ENCODE assay signal across 8 cellular contexts in the genomic region with DNA sequence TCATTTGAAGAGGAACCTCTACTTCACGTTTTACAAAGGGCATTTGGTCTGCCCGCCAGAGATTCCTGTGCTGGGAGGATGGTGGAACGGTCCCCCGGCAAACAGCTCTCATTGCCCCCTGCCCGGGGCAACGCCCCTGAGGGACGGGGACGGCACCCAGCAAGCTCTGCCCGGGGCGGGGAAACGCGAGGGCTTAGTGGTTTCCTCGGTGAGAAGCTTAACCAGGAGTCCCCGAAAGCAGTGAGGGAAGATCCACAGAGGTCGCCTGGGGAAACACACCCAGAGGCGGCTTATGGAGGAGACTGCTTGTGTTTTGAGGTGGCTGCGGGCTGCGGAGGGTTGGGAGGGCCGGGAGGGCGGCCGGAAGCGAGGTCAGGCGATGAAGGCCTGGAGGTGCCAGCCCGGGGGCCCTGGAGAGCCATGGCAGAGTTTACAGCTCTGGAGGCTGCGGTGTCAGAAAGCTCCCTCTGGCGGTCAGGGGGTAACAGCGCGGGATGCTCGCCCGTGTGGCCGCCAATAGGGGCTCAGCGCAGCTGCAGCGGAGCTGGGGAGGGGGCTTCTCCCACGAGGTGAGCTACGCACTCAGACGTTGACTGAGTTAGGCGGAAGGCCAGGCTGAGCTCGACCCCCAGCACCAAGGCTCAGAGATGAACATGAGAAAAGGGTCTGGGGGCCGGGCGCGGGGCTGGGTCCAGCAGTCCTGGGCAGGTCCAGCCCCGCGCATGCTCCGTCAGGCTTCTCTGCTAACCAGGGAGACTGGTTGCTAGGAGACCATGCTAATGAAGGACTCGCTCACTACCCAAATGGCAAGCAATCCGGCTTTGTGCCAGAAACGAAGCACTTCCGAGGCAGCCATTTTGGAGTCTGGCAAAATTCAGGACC. TPM values are rescaled to one million over a fixed set of nuclear protein-coding genes. Genes with fewer than 3 reads are reported as not detected.
DNase-seq lines count a peak whose midpoint lies in the region; ATAC-seq and TF ChIP-seq lines count a peak whose summit lies in the region.

No MANE protein-coding gene starts in this region.

- peak overlapping the region; percentile 89 for H3K4me3 Mint-ChIP-seq in Calu3 (ENCODE audit: low read depth, unreplicated experiment)
- peak overlapping the region; percentile 89 to 93 for H3K4me3 Mint-ChIP-seq in effector memory CD8-positive, alpha-beta T cell

- H2BK12ac ChIP-seq in mesenchymal stem cell (ENCODE audit: low read length in 2 of 2), result peak overlapping the region; percentile 45 to 89

- H3K9me3 Mint-ChIP-seq in Calu3 (ENCODE audit: low read depth, unreplicated experiment), result no peaks in the 10 kb centered on the region
- H3K9me3 Mint-ChIP-seq in effector memory CD8-positive, alpha-beta T cell, result no peaks in the 10 kb centered on the region

- H3K4me1 ChIP-seq in mesenchymal stem cell (ENCODE audit: control insufficient read depth, insufficient read depth, low read depth, low read length), result peaks cover 31% of the 10 kb centered on the region

- CTCF ChIA-PET in Calu3 (lab: Charles Lee), result interaction anchor here (0.5 to 1.1 kb wide), 7 partner anchors 9 to 1326 kb away, joined by 3 to 7 read pairs (median 4); no protein-coding TSS in a partner anchor

- intact Hi-C loops in Calu3 (cut with micrococcal nuclease; ENCODE audit: unreplicated experiment), result no loop called here

- BruUV-seq in Calu3 (replicated peaks; lab: Mats Ljungman, UMichigan), result no TSS peak

- H3K14ac ChIP-seq in mesenchymal stem cell (ENCODE audit: low read length in 2 of 2), result peak overlapping the region in 1 of 2 experiments; percentile 35

- H3K27ac Mint-ChIP-seq in Calu3 (ENCODE audit: unreplicated experiment), result peak overlapping the region; percentile 97
- H3K27ac Mint-ChIP-seq in effector memory CD8-positive, alpha-beta T cell, result peak overlapping the region; percentile 97 to 98

- peak; percentile 88 for TF ChIP-seq CTCF in Calu3 (IDR thresholded peaks at IDR 0.05; ENCODE audit: unreplicated experiment)

- peak overlapping the region; percentile 98 for H3K9ac ChIP-seq in mesenchymal stem cell (ENCODE audit: low read length)

- peaks cover 5 to 12% of the 10 kb centered on the region in 2 experiments for H3K36me3 ChIP-seq in mesenchymal stem cell (ENCODE audit: control insufficient read depth in 1 of 2, insufficient read depth in 2 of 2, low read depth in 1 of 2, low read length in 2 of 2)

- DNase-seq in Calu3 (peak; percentile 84), HT1080 (ENCODE audit: low read depth) (peak; percentile 99), NOMO-1 (lab: John Stamatoyannopoulos, UW; ENCODE audit: unreplicated experiment in 2 of 2) (peak; percentile 98), mesenchymal stem cell (peak; percentile 91)
- peak; percentile 85 to 94 (median 87) for DNase-seq in activated CD8-positive, alpha-beta memory T cell treated with anti-CD3 and anti-CD28 coated beads for 48 hours (ENCODE audit: low read depth in 2 of 3, low spot score in 2 of 3)
- DNase-seq in effector memory CD8-positive, alpha-beta T cell, result peak; percentile 89 to 93 (median 92)
- DNase-seq in stimulated activated CD8-positive, alpha-beta memory T cell treated with anti-CD3 and anti-CD28 coated beads, Interleukin-12 subunit alpha, Interleukin-12 subunit beta, amount 100 ng/mL, for 24 hours (ENCODE audit: extremely low read depth), result peak; percentile 88

- H3K9me3 ChIP-seq in mesenchymal stem cell (ENCODE audit: control insufficient read depth, low read length), result no peaks in the 10 kb centered on the region

- H4K8ac ChIP-seq in mesenchymal stem cell (ENCODE audit: low read length), result peak overlapping the region; percentile 99

- H2AK5ac ChIP-seq in mesenchymal stem cell (ENCODE audit: low read length, severe bottlenecking), result no peak overlapping the region

- 14% methylated on average over 48 of the region's 48 CpGs for WGBS in mesenchymal stem cell

- H3K4me2 ChIP-seq in mesenchymal stem cell (ENCODE audit: low read length, poor library complexity, severe bottlenecking), result peak overlapping the region; percentile 89

- H3K27me3 Mint-ChIP-seq in Calu3 (ENCODE audit: unreplicated experiment), result no peaks in the 10 kb centered on the region
- H3K27me3 Mint-ChIP-seq in effector memory CD8-positive, alpha-beta T cell, result no peaks in the 10 kb centered on the region

- H3K4ac ChIP-seq in mesenchymal stem cell (ENCODE audit: low read depth in 1 of 2, low read length in 2 of 2), result peak overlapping the region; percentile 94 to 96

- H2BK15ac ChIP-seq in mesenchymal stem cell (ENCODE audit: low read depth, poor library complexity, severe bottlenecking), result no peak overlapping the region

- H3K27me3 ChIP-seq in mesenchymal stem cell (ENCODE audit: control insufficient read depth in 1 of 2, insufficient read depth in 1 of 2, low read length in 2 of 2), result no peaks in the 10 kb centered on the region

- H3K4me3 ChIP-seq in mesenchymal stem cell (ENCODE audit: insufficient read depth in 1 of 2, low read depth in 1 of 2, low read length in 2 of 2), result peak overlapping the region; percentile 71 to 86

- peak overlapping the region; percentile 81 for H3K27ac ChIP-seq in mesenchymal stem cell (ENCODE audit: low read length, poor library complexity, severe bottlenecking)

- peak overlapping the region; percentile 97 for H4K91ac ChIP-seq in mesenchymal stem cell (ENCODE audit: low read length)

- H2BK120ac ChIP-seq in mesenchymal stem cell (ENCODE audit: low read depth, low read length), result peak overlapping the region; percentile 96

- H2BK5ac ChIP-seq in mesenchymal stem cell (ENCODE audit: low read depth, low read length, poor library complexity, severe bottlenecking), result peak overlapping the region; percentile 11

- no peak overlapping the region for H3K23ac ChIP-seq in mesenchymal stem cell (ENCODE audit: low read length in 2 of 2)

- no peaks in the 10 kb centered on the region for H3K4me1 Mint-ChIP-seq in Calu3 (ENCODE audit: low read depth, unreplicated experiment)
- peaks cover 32 to 33% of the 10 kb centered on the region in 2 donors for H3K4me1 Mint-ChIP-seq in effector memory CD8-positive, alpha-beta T cell (ENCODE audit: low read depth in 2 of 2)

- peaks cover 26% of the 10 kb centered on the region for H3K79me1 ChIP-seq in mesenchymal stem cell (replicated peaks; ENCODE audit: low read length, poor library complexity, severe bottlenecking)

- H3K18ac ChIP-seq in mesenchymal stem cell (ENCODE audit: low read depth in 1 of 2, low read length in 2 of 2), result peak overlapping the region; percentile 91 to 92

- peak overlapping the region; percentile 79 for H2AFZ ChIP-seq in mesenchymal stem cell (ENCODE audit: low read depth, low read length)

- ATAC-seq in GM21367 (IDR thresholded peaks at IDR 0.05; ENCODE audit: unreplicated experiment), result peak; percentile 45
- peak; percentile 55 for ATAC-seq in effector memory CD8-positive, alpha-beta T cell (replicated peaks)

- peaks cover 30% of the 10 kb centered on the region for H3K36me3 Mint-ChIP-seq in Calu3 (ENCODE audit: insufficient read depth, unreplicated experiment)
- peaks cover 36% of the 10 kb centered on the region for H3K36me3 Mint-ChIP-seq in effector memory CD8-positive, alpha-beta T cell (ENCODE audit: insufficient read depth)

RNA-seq across cellular contexts. Expression of a gene that starts 0.7 kb away (rescaled TPM):
- total RNA-seq in Calu3 (2022), result 8.6 and 9.0 TPM in 2 replicates
- total RNA-seq in HT1080 (2014; rRNA removed; shearing (Covaris generic)), result 40.7 and 48.2 TPM in 2 replicates
- 24.0 and 37.4 TPM in 2 replicates for polyA plus RNA-seq in HT1080 (2015; cell fraction: cytosol; rRNA removed)
- 20.6 and 23.8 TPM in 2 replicates for polyA plus RNA-seq in HT1080 (2015; cell fraction: nucleus; rRNA removed)
- polyA plus RNA-seq in mesenchymal stem cell (2013, experiment 1 of 2), result 10.3 TPM
- polyA plus RNA-seq in mesenchymal stem cell (2013, experiment 2 of 2), result 9.3 TPM

RNA-seq across cellular contexts. Expression of a gene that starts 10.4 kb away (rescaled TPM):
- total RNA-seq in Calu3 (2022), result 0.34 and 0.47 TPM in 2 replicates
- not detected in 2 replicates for total RNA-seq in HT1080 (2014; rRNA removed; shearing (Covaris generic))
- not detected in 2 replicates for polyA plus RNA-seq in HT1080 (2015; cell fraction: cytosol; rRNA removed)
- 0.79 and 1.0 TPM in 2 replicates for polyA plus RNA-seq in HT1080 (2015; cell fraction: nucleus; rRNA removed)
- polyA plus RNA-seq in mesenchymal stem cell (2013, experiment 1 of 2), result 0.29 TPM
- polyA plus RNA-seq in mesenchymal stem cell (2013, experiment 2 of 2), result 0.23 TPM

RNA-seq across cellular contexts. Expression of a gene that starts 24.9 kb away (rescaled TPM):
- total RNA-seq in Calu3 (2022), result 46.1 and 50.6 TPM in 2 replicates
- 107 and 110 TPM in 2 replicates for total RNA-seq in HT1080 (2014; rRNA removed; shearing (Covaris generic))
- 51.4 and 65.4 TPM in 2 replicates for polyA plus RNA-seq in HT1080 (2015; cell fraction: cytosol; rRNA removed)
- polyA plus RNA-seq in HT1080 (2015; cell fraction: nucleus; rRNA removed), result 31.6 and 41.6 TPM in 2 replicates
- polyA plus RNA-seq in mesenchymal stem cell (2013, experiment 1 of 2), result 82.8 TPM
- polyA plus RNA-seq in mesenchymal stem cell (2013, experiment 2 of 2), result 82.0 TPM

RNA-seq across cellular contexts. Expression of a gene that starts 37.2 kb away (rescaled TPM):
- total RNA-seq in Calu3 (2022), result 0.42 TPM in 1 of 2 replicates, not detected in the other
- not detected in 2 replicates for total RNA-seq in HT1080 (2014; rRNA removed; shearing (Covaris generic))
- polyA plus RNA-seq in HT1080 (2015; cell fraction: cytosol; rRNA removed), result not detected in 2 replicates
- not detected in 2 replicates for polyA plus RNA-seq in HT1080 (2015; cell fraction: nucleus; rRNA removed)
- not detected for polyA plus RNA-seq in mesenchymal stem cell (2013, experiment 1 of 2)
- 0.07 TPM for polyA plus RNA-seq in mesenchymal stem cell (2013, experiment 2 of 2)

RNA-seq across cellular contexts. Expression of a gene that starts 45.8 kb away (rescaled TPM):
- 8.3 and 8.4 TPM in 2 replicates for total RNA-seq in Calu3 (2022)
- total RNA-seq in HT1080 (2014; rRNA removed; shearing (Covaris generic)), result 0.03 TPM in 1 of 2 replicates, not detected in the other
- 0.03 TPM in 1 of 2 replicates, not detected in the other for polyA plus RNA-seq in HT1080 (2015; cell fraction: cytosol; rRNA removed)
- polyA plus RNA-seq in HT1080 (2015; cell fraction: nucleus; rRNA removed), result 0.25 and 0.49 TPM in 2 replicates
- 23.8 TPM for polyA plus RNA-seq in mesenchymal stem cell (2013, experiment 1 of 2)
- 24.7 TPM for polyA plus RNA-seq in mesenchymal stem cell (2013, experiment 2 of 2)

Comparison
In these comparisons a context has a peak if more than half of its experiments do, and no peak if none do; other contexts are left out.
1. Peak in every context shown above with its lines: DNase-seq, ATAC-seq, H3K4me3 ChIP-seq and H3K27ac ChIP-seq.